Comparison of ENCODE assay signal across 7 cellular contexts in the genomic region with DNA sequence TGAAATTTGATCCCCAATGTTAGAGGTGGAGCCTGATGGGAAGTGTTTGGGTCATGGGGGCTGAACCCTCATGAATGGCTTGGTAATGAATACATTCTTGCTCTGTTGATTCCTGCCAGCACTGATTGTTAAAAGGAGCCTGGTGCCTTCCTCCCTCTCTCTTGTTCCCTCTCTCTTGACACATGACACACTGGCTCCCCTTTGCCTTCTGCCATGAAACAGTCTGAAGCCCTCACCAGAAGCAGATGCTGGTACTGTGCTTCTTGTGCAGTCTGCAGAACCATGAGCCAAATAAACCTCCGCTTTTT. TPM values are rescaled to one million over a fixed set of nuclear protein-coding genes. Genes with fewer than 3 reads are reported as not detected.
DNase-seq lines count a peak whose midpoint lies in the region; ATAC-seq and TF ChIP-seq lines count a peak whose summit lies in the region.

No MANE protein-coding gene starts in this region.

- H3K36me3 ChIP-seq in RWPE2 (ENCODE audit: low read depth) (no peaks in the 10 kb centered on the region), gastrocnemius medialis (no peaks in the 10 kb centered on the region)

- H3K9me3 ChIP-seq in RWPE2 (ENCODE audit: severe bottlenecking) (no peaks in the 10 kb centered on the region), gastrocnemius medialis (no peaks in the 10 kb centered on the region)

- TF ChIP-seq CTCF in RWPE2 (IDR thresholded peaks at IDR 0.05; ENCODE audit: poor library complexity, severe bottlenecking): no peak
- TF ChIP-seq CTCF in GM20000 (IDR thresholded peaks at IDR 0.05; ENCODE audit: extremely low read depth, missing control alignments): no peak
- no peak for TF ChIP-seq CTCF in gastrocnemius medialis (IDR thresholded peaks at IDR 0.05 in 4 of 5, conservative IDR thresholded peaks at IDR 0.05 in 1 of 5)

- H3K4me3 ChIP-seq in RWPE2 (ENCODE audit: severe bottlenecking): no peak overlapping the region
- no peak overlapping the region for H3K4me3 ChIP-seq in gastrocnemius medialis

- intact Hi-C loops in gastrocnemius medialis (cut with DNase I; ENCODE audit: low total_unique reads): no loop called here

- ATAC-seq in GM19351 (IDR thresholded peaks at IDR 0.05; ENCODE audit: unreplicated experiment) (peak; percentile 28), HG02981 (IDR thresholded peaks at IDR 0.05; ENCODE audit: unreplicated experiment) (peak; percentile 13), RWPE2 (ENCODE audit: low read depth) (peak; percentile 24; the same call in 1 of the 3 replicates), HG02840 (IDR thresholded peaks at IDR 0.05; ENCODE audit: low FRiP score, unreplicated experiment) (no peak), gastrocnemius medialis (no peak)

- TF ChIP-seq POLR2A in gastrocnemius medialis (IDR thresholded peaks at IDR 0.05): no peak

- H3K27me3 ChIP-seq in RWPE2 (ENCODE audit: insufficient read depth, poor library complexity, severe bottlenecking) (no peaks in the 10 kb centered on the region), gastrocnemius medialis (no peaks in the 10 kb centered on the region)

- H3K27ac ChIP-seq in RWPE2 (ENCODE audit: poor library complexity, severe bottlenecking) (no peak overlapping the region), gastrocnemius medialis (no peak overlapping the region)

- in situ Hi-C loops in gastrocnemius medialis (cut with MboI; ENCODE audit: low sequenced_read_pairs in 4 of 4): no loop called here

- DNase-seq in RWPE2 (ENCODE audit: low spot score) (no peak), left kidney (ENCODE audit: low read depth, low spot score) (peak; percentile 89), GM20000 (ENCODE audit: low spot score) (no peak), gastrocnemius medialis (no peak)

- peaks cover 13% of the 10 kb centered on the region for H3K4me1 ChIP-seq in RWPE2 (ENCODE audit: insufficient read depth, poor library complexity, severe bottlenecking)
- peaks cover 12 to 20% of the 10 kb centered on the region in 2 donors for H3K4me1 ChIP-seq in gastrocnemius medialis

RNA-seq across cellular contexts. Expression of a gene that starts 30.6 kb away (rescaled TPM):
- total RNA-seq in gastrocnemius medialis: 10 to 100 TPM; 13.1 to 21.8 (median 14.6) TPM

Comparison
In these comparisons a context has a peak if more than half of its experiments do, and no peak if none do; other contexts are left out.
1. ATAC-seq: peak in GM19351 (single experiment), HG02981 (single experiment) and RWPE2 (single experiment); none in HG02840 (single experiment) and gastrocnemius medialis (0 of 2).